ENCODE assay signal across 8 cellular contexts in the genomic region with DNA sequence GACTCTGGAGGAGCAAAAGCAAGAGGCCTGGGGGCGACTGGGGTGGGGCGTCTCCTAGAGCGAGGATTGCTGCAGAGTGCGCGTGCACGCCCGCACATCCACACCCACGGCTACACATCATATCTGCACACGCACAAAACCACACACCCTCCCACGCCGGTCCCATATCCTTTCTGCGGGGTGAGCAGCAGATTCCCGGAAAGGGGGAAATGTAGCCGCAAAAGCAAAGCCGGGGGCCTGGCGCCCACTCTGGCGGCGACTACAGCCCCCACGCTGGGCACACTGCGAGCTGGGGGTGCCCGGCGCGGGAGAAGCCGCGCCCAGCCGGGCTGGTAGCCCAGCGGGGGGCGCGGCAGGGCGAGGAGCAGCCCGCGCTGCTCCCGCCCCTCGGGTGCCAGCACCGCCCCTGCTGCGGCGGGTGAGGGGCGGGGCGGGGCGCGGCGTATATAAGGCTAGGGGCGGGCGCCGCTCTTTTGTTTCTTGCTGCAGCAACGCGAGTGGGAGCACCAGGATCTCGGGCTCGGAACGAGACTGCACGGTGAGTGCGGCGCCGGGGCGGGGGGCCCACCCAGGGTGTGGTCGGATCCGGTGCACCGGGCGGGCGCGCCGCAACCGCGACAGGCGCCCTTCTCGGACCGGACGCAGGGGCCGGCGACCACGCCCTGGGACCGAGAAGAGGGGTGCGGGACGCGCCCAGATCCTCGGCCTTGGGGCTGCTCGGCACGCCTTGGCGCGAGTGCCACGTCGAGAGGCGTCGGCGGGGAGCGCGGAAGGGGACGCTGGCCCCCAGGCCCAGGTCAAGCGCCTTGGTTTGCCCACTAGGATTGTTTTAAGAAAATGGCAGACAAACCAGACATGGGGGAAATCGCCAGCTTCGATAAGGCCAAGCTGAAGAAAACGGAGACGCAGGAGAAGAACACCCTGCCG. TPM values are rescaled to one million over a fixed set of nuclear protein-coding genes. Genes with fewer than 3 reads are reported as not detected.
DNase-seq lines count a peak whose midpoint lies in the region; ATAC-seq and TF ChIP-seq lines count a peak whose summit lies in the region.

A gene (plus strand): TSS at position 476 of the 927 bp plus-strand sequence.

- H3K4me3 Mint-ChIP-seq in Calu3 (ENCODE audit: low read depth, unreplicated experiment): peak within 1 kb of the TSS; percentile 86

- 0 out of 2 replicates have a peak, but pooled peaks cover 5% of the 10 kb centered on the region for H3K79me2 ChIP-seq in OCI-LY1 (ENCODE audit: insufficient read depth, low read length)

- CTCF ChIA-PET in Calu3 (lab: Charles Lee): interaction anchor here (1.2 to 4.1 kb wide), 2 partner anchors 21 to 114 kb away, joined by 3 to 24 read pairs; no protein-coding TSS in a partner anchor

- peak within 1 kb of the TSS; percentile 52; the same call in 1 of the 2 replicates for H2AFZ ChIP-seq in OCI-LY1 (ENCODE audit: low read length)

- peak within 1 kb of the TSS; percentile 97 for H3K4me3 ChIP-seq in OCI-LY1 (ENCODE audit: low read depth, low read length, poor library complexity, severe bottlenecking)
- peak within 1 kb of the TSS; percentile 91 for H3K4me3 ChIP-seq in epithelial cell of esophagus (ENCODE audit: low read length)
- H3K4me3 ChIP-seq in mucosa of descending colon: peak within 1 kb of the TSS; percentile 97

- peak within 1 kb of the TSS; percentile 98 for H3K27ac Mint-ChIP-seq in Calu3 (ENCODE audit: unreplicated experiment)

- no peaks in the 10 kb centered on the region for H3K27me3 ChIP-seq in OCI-LY1 (ENCODE audit: insufficient read depth, low read length)

- H3K4me2 ChIP-seq in OCI-LY1 (ENCODE audit: low read length): peak within 1 kb of the TSS; percentile 99

- peak within 1 kb of the TSS; percentile 60 for H3K27ac ChIP-seq in OCI-LY1 (ENCODE audit: low read depth, low read length, poor library complexity, severe bottlenecking)

- H3K27me3 Mint-ChIP-seq in Calu3 (ENCODE audit: unreplicated experiment): no peaks in the 10 kb centered on the region

- TF ChIP-seq CTCF in Calu3 (IDR thresholded peaks at IDR 0.05; ENCODE audit: unreplicated experiment): no peak
- peak; percentile 16 for TF ChIP-seq CTCF in GM20000 (IDR thresholded peaks at IDR 0.05; ENCODE audit: extremely low read depth, missing control alignments)
- TF ChIP-seq CTCF in OCI-LY1 (IDR thresholded peaks at IDR 0.05; ENCODE audit: low read length): peak; percentile 31; the same call in 1 of the 2 replicates
- TF ChIP-seq CTCF in epithelial cell of esophagus (IDR thresholded peaks at IDR 0.05; ENCODE audit: insufficient read depth, low read depth, low read length, missing control alignments): no peak
- TF ChIP-seq CTCF in mucosa of descending colon (IDR thresholded peaks at IDR 0.05): no peak

- peak within 1 kb of the TSS; percentile 91 for H3K9ac ChIP-seq in OCI-LY1 (ENCODE audit: low read length)

- DNase-seq in Calu3: peak; percentile 92
- peak; percentile 95 for DNase-seq in GM20000 (ENCODE audit: low spot score)
- peak; percentile 88 for DNase-seq in HT-29 (ENCODE audit: low spot score)
- peak; percentile 92 for DNase-seq in activated T-cell treated with anti-CD3 and anti-CD28 coated beads for 1 hour (ENCODE audit: low read depth)
- peak; percentile 84 for DNase-seq in epithelial cell of esophagus (ENCODE audit: low read depth)
- DNase-seq in mucosa of descending colon: peak; percentile 93 to 96 (median 95)
- peak; percentile 70 to 75 for DNase-seq in stimulated activated CD8-positive, alpha-beta memory T cell treated with anti-CD3 and anti-CD28 coated beads, Interleukin-4, amount 100 ng/mL, for 4 hours (ENCODE audit: low read depth in 2 of 2, low spot score in 1 of 2)

- H3K9me3 ChIP-seq in OCI-LY1 (ENCODE audit: low read length) (no peaks in the 10 kb centered on the region), mucosa of descending colon (no peaks in the 10 kb centered on the region)

- peak; percentile 90 for ATAC-seq in mucosa of descending colon

- no peaks in the 10 kb centered on the region for H4K20me1 ChIP-seq in OCI-LY1 (ENCODE audit: insufficient read depth, low read length)

- peaks cover 55% of the 10 kb centered on the region for H3K36me3 Mint-ChIP-seq in Calu3 (ENCODE audit: insufficient read depth, unreplicated experiment)

- H3F3A ChIP-seq in OCI-LY1 (ENCODE audit: insufficient read depth, low read length): no peaks in the 10 kb centered on the region

- intact Hi-C loops in Calu3 (cut with micrococcal nuclease; ENCODE audit: unreplicated experiment): no loop called here
- intact Hi-C loops in mucosa of descending colon (cut with DNase I, micrococcal nuclease): no loop called here

- BruUV-seq in Calu3 (replicated peaks; lab: Mats Ljungman, UMichigan): no TSS peak

- H3K4me1 ChIP-seq in OCI-LY1 (ENCODE audit: insufficient read depth, low read length, severe bottlenecking) (peaks cover 17% of the 10 kb centered on the region), mucosa of descending colon (ENCODE audit: low read depth) (peaks cover 12% of the 10 kb centered on the region)

- no peaks in the 10 kb centered on the region for H3K9me2 ChIP-seq in OCI-LY1 (ENCODE audit: low read depth, low read length)

- H3K4me1 Mint-ChIP-seq in Calu3 (ENCODE audit: low read depth, unreplicated experiment): peaks cover 31% of the 10 kb centered on the region

- H3K9me3 Mint-ChIP-seq in Calu3 (ENCODE audit: low read depth, unreplicated experiment): peaks cover 8% of the 10 kb centered on the region

- H3K36me3 ChIP-seq in OCI-LY1 (ENCODE audit: insufficient read depth, low read length) (peaks cover 9% of the 10 kb centered on the region; the same call in 1 of the 2 replicates), mucosa of descending colon (ENCODE audit: low read depth) (no peaks in the 10 kb centered on the region)

RNA-seq across cellular contexts. Expression of the gene that starts here (rescaled TPM):
- total RNA-seq in Calu3 (2022): 1,316 and 1,437 TPM in 2 replicates
- total RNA-seq in HT-29 (2014; rRNA removed; shearing (Covaris generic)): 4,823 and 6,107 TPM in 2 replicates
- 1,000 to 10,000 TPM in 2 of 3 donors, 100 to 1,000 TPM in 1; 798 to 2,724 (median 1,605) TPM for total RNA-seq in mucosa of descending colon

Comparison
In these comparisons a context has a peak if more than half of its experiments do, and no peak if none do; other contexts are left out.
1. Peak in every context shown above with its lines: DNase-seq, ATAC-seq, H3K4me3 ChIP-seq and H3K27ac ChIP-seq.
2. CTCF ChIP-seq: peak in GM20000 (single experiment) and OCI-LY1 (single experiment); none in Calu3 (single experiment), epithelial cell of esophagus (single experiment) and mucosa of descending colon (single experiment).